24 cellular contexts compared by ENCODE assay signal in genomic region chr1:171298696-171299095, GRCh38. TPM values are rescaled to one million over a fixed set of nuclear protein-coding genes. Genes with fewer than 3 reads are reported as not detected.
"Had no signal": no experiment of that assay in that cellular context is flagged by ENCODE, and none has a peak within 500 bp of the region (broad histone marks: within the 10 kb centered on the region; RNA-seq: fewer than 3 reads in every experiment).

No MANE protein-coding gene starts in this region.

- H3K4me1 Mint-ChIP-seq: memory B cell, natural killer cell, neural crest cell had no signal

- DNase-seq: effector CD8-positive, alpha-beta T cell; esophagus squamous epithelium; foreskin fibroblast; glutamatergic neuron; kidney; left cardiac atrium; left ventricle myocardium inferior; lower lobe of right lung; natural killer cell; posterior cingulate gyrus; sigmoid colon; stimulated activated CD4-positive, alpha-beta T cell treated with anti-CD3 and anti-CD28 coated beads, Interleukin-2, amount 100 ng/mL, for 24 hours; stimulated activated CD4-positive, alpha-beta T cell treated with anti-CD3 and anti-CD28 coated beads, Interleukin-4, amount 100 ng/mL, for 4 hours; stimulated activated naive CD4-positive, alpha-beta T cell; trophoblast cell had no signal

- H3K36me3 ChIP-seq: esophagus squamous epithelium, gastroesophageal sphincter, left ventricle myocardium inferior, lower lobe of right lung, right atrium auricular region, sigmoid colon had no signal

- ATAC-seq: gastroesophageal sphincter, left cardiac atrium, lower lobe of right lung, natural killer cell had no signal

- H3K27ac ChIP-seq: coronary artery, esophagus squamous epithelium, gastroesophageal sphincter, left ventricle myocardium inferior, lower lobe of right lung, right atrium auricular region, sigmoid colon, skin epidermis had no signal

- H3K27ac Mint-ChIP-seq: memory B cell, mesothelial cell of epicardium, natural killer cell had no signal

- H3K4me3 ChIP-seq: coronary artery, esophagus squamous epithelium, gastroesophageal sphincter, left ventricle myocardium inferior, lower lobe of right lung, right atrium auricular region, sigmoid colon, skin epidermis had no signal

- H3K4me1 ChIP-seq: esophagus squamous epithelium, gastroesophageal sphincter, left ventricle myocardium inferior, lower lobe of right lung, right atrium auricular region, sigmoid colon had no signal

- H3K4me3 Mint-ChIP-seq: memory B cell, mesothelial cell of epicardium, natural killer cell, neural crest cell had no signal

- H3K27me3 ChIP-seq: esophagus squamous epithelium, gastroesophageal sphincter, right atrium auricular region, sigmoid colon had no signal

RNA-seq across cellular contexts. Expression of gene FMO1, which starts 50.4 kb away (rescaled TPM):
- total RNA-seq: dermis microvascular lymphatic vessel endothelial cell, mesothelial cell of epicardium, mucosa of gallbladder, natural killer cell, neural crest cell had no signal
